In genomic region chr11:2212411-2213251, GRCh38 we compare ENCODE assay signal across 20 cellular contexts. TPM values are rescaled to one million over a fixed set of nuclear protein-coding genes. Genes with fewer than 3 reads are reported as not detected.
DNase-seq lines count a peak whose midpoint lies in the region; ATAC-seq and TF ChIP-seq lines count a peak whose summit lies in the region.
"Had no signal": no experiment of that assay in that cellular context is flagged by ENCODE, and none has a peak within 500 bp of the region (broad histone marks: within the 10 kb centered on the region; RNA-seq: fewer than 3 reads in every experiment).

No MANE protein-coding gene starts in this region.

- H3K4me3 Mint-ChIP-seq in chondrocyte (ENCODE audit: unreplicated experiment) = no peak overlapping the region
- H3K4me3 Mint-ChIP-seq in natural killer cell treated with Interleukin-12 subunit alpha and Interleukin-12 subunit beta and Interleukin-15 and Interleukin-18, amount 100 ng/mL, for 72 hours = peak overlapping the region; percentile 69

- no peaks in the 10 kb centered on the region for H3K27me3 ChIP-seq in upper lobe of right lung
- H3K27me3 ChIP-seq: left lung, MG63 had no signal

- no peak for ATAC-seq in Right ventricle myocardium superior (ENCODE audit: poor library complexity)
- no peak for ATAC-seq in left cardiac atrium
- no peak for ATAC-seq in natural killer cell treated with Interleukin-12 subunit alpha and Interleukin-12 subunit beta and Interleukin-15 and Interleukin-18, amount 100 ng/mL, for 72 hours
- no peak for ATAC-seq in upper lobe of right lung
- ATAC-seq: esophagus mucosa, heart left ventricle had no signal

- DNase-seq in Right ventricle myocardium superior (peak; percentile 26), left cardiac atrium (no peak), chondrocyte (ENCODE audit: low spot score) (peak; percentile 77), upper lobe of right lung (peak; percentile 48), middle frontal gyrus (ENCODE audit: extremely low spot score, low spot score) (no peak), GM13977 (ENCODE audit: low spot score) (no peak)
- no peak for DNase-seq in natural killer cell treated with Interleukin-12 subunit alpha and Interleukin-12 subunit beta and Interleukin-15 and Interleukin-18, amount 100 ng/mL, for 72 hours (ENCODE audit: low spot score)
- DNase-seq in stimulated activated CD4-positive, alpha-beta T cell treated with anti-CD3 and anti-CD28 coated beads, Interleukin-15, amount 100 ng/mL, for 24 hours = no peak
- DNase-seq: DMS79, MG63 had no signal

- TF ChIP-seq CTCF in chondrocyte (IDR thresholded peaks at IDR 0.05) (no peak), upper lobe of right lung (IDR thresholded peaks at IDR 0.05) (no peak), GM13977 (IDR thresholded peaks at IDR 0.05; ENCODE audit: extremely low read depth, insufficient read depth, missing control alignments) (no peak)

- H3K9me3 ChIP-seq in upper lobe of right lung = no peaks in the 10 kb centered on the region
- H3K9me3 ChIP-seq: adrenal gland, heart left ventricle, MG63 had no signal

- H3K4me1 ChIP-seq in upper lobe of right lung = no peaks in the 10 kb centered on the region
- H3K4me1 ChIP-seq: adrenal gland, heart left ventricle, left lung had no signal

- peaks cover 25% of the 10 kb centered on the region for H3K27me3 Mint-ChIP-seq in chondrocyte (ENCODE audit: low read depth)
- no peaks in the 10 kb centered on the region for H3K27me3 Mint-ChIP-seq in natural killer cell treated with Interleukin-12 subunit alpha and Interleukin-12 subunit beta and Interleukin-15 and Interleukin-18, amount 100 ng/mL, for 72 hours

- H3K4me1 Mint-ChIP-seq in chondrocyte (ENCODE audit: low read depth) = peaks cover 6% of the 10 kb centered on the region
- peaks cover 14 to 19% of the 10 kb centered on the region in 2 donors for H3K4me1 Mint-ChIP-seq in natural killer cell treated with Interleukin-12 subunit alpha and Interleukin-12 subunit beta and Interleukin-15 and Interleukin-18, amount 100 ng/mL, for 72 hours (ENCODE audit: low read depth in 2 of 2)

- H3K4me3 ChIP-seq in upper lobe of right lung = no peak overlapping the region
- H3K4me3 ChIP-seq: adrenal gland, heart left ventricle, left lung, MG63 had no signal

- no peaks in the 10 kb centered on the region for H3K36me3 ChIP-seq in upper lobe of right lung
- H3K36me3 ChIP-seq: adrenal gland, heart left ventricle, left lung, MG63 had no signal

- no peak overlapping the region for H3K27ac ChIP-seq in upper lobe of right lung
- H3K27ac ChIP-seq: adrenal gland, heart left ventricle, left lung, RWPE1 had no signal

- H3K36me3 Mint-ChIP-seq in chondrocyte (ENCODE audit: low read depth) = no peaks in the 10 kb centered on the region
- H3K36me3 Mint-ChIP-seq in natural killer cell treated with Interleukin-12 subunit alpha and Interleukin-12 subunit beta and Interleukin-15 and Interleukin-18, amount 100 ng/mL, for 72 hours = no peaks in the 10 kb centered on the region

- H3K27ac Mint-ChIP-seq in chondrocyte (ENCODE audit: unreplicated experiment) = no peak overlapping the region
- peak overlapping the region in 1 of 2 donors; percentile 68 for H3K27ac Mint-ChIP-seq in natural killer cell treated with Interleukin-12 subunit alpha and Interleukin-12 subunit beta and Interleukin-15 and Interleukin-18, amount 100 ng/mL, for 72 hours

- no peaks in the 10 kb centered on the region for H3K9me3 Mint-ChIP-seq in chondrocyte (ENCODE audit: low read depth)
- H3K9me3 Mint-ChIP-seq in natural killer cell treated with Interleukin-12 subunit alpha and Interleukin-12 subunit beta and Interleukin-15 and Interleukin-18, amount 100 ng/mL, for 72 hours = no peaks in the 10 kb centered on the region
- H3K9me3 Mint-ChIP-seq: T-helper 2 cell treated with Interferon-gamma antibody and Interleukin-4, amounts not matched to agents 5 μg/mL and 100 μg/mL, for 36 hours had no signal

- intact Hi-C loops in Right ventricle myocardium superior (cut with DNase I) = no loop called here
- intact Hi-C loops in left cardiac atrium (cut with DNase I) = no loop called here
- intact Hi-C loops in upper lobe of right lung (cut with DNase I) = no loop called here

- in situ Hi-C loops in GM13977 (cut with MboI; ENCODE audit: low pct_unique_long_range_greater_than_20kb, low sequenced_read_pairs, unreplicated experiment) = no loop called here

RNA-seq across cellular contexts. Expression of gene TH, which starts 41.0 kb away (rescaled TPM):
- not detected for total RNA-seq in Right ventricle myocardium superior
- not detected for total RNA-seq in left cardiac atrium
- total RNA-seq in chondrocyte = not detected in 3 replicates
- total RNA-seq in natural killer cell treated with Interleukin-12 subunit alpha and Interleukin-12 subunit beta and Interleukin-15 and Interleukin-18, amount 100 ng/mL, for 72 hours = not detected
- not detected for total RNA-seq in upper lobe of right lung
- total RNA-seq: activated CD8-positive, alpha-beta memory T cell treated with anti-CD3 and anti-CD28 coated beads for 36 hours; heart left ventricle; HT1080 had no signal

RNA-seq across cellular contexts. Expression of gene INS, which starts 51.6 kb away (rescaled TPM):
- not detected for total RNA-seq in Right ventricle myocardium superior
- total RNA-seq in left cardiac atrium = not detected
- not detected in 3 replicates for total RNA-seq in chondrocyte
- not detected for total RNA-seq in natural killer cell treated with Interleukin-12 subunit alpha and Interleukin-12 subunit beta and Interleukin-15 and Interleukin-18, amount 100 ng/mL, for 72 hours
- total RNA-seq in upper lobe of right lung = not detected
- total RNA-seq: activated CD8-positive, alpha-beta memory T cell treated with anti-CD3 and anti-CD28 coated beads for 36 hours; cerebellum; esophagus mucosa; HT1080; left lung; urinary bladder had no signal

RNA-seq across cellular contexts. Expression of gene ASCL2, which starts 57.8 kb away (rescaled TPM):
- total RNA-seq in Right ventricle myocardium superior (0.11 TPM), left cardiac atrium (under 1 TPM; 0.39 to 0.50 TPM), chondrocyte (not detected in 3 replicates), upper lobe of right lung (2.2 TPM)
- 1 to 10 TPM; 2.5 to 5.3 TPM for total RNA-seq in natural killer cell treated with Interleukin-12 subunit alpha and Interleukin-12 subunit beta and Interleukin-15 and Interleukin-18, amount 100 ng/mL, for 72 hours
- total RNA-seq: HT1080 had no signal

Comparison
In these comparisons a context has a peak if more than half of its experiments do, and no peak if none do; other contexts are left out.
1. DNase-seq: peak in Right ventricle myocardium superior (single experiment), chondrocyte (single experiment) and upper lobe of right lung (single experiment); none in left cardiac atrium (single experiment), natural killer cell treated with Interleukin-12 subunit alpha and Interleukin-12 subunit beta and Interleukin-15 and Interleukin-18, amount 100 ng/mL, for 72 hours (single experiment), middle frontal gyrus (single experiment), stimulated activated CD4-positive, alpha-beta T cell treated with anti-CD3 and anti-CD28 coated beads, Interleukin-15, amount 100 ng/mL, for 24 hours (single experiment) and GM13977 (single experiment).